8 cellular contexts compared by ENCODE assay signal in the genomic region with DNA sequence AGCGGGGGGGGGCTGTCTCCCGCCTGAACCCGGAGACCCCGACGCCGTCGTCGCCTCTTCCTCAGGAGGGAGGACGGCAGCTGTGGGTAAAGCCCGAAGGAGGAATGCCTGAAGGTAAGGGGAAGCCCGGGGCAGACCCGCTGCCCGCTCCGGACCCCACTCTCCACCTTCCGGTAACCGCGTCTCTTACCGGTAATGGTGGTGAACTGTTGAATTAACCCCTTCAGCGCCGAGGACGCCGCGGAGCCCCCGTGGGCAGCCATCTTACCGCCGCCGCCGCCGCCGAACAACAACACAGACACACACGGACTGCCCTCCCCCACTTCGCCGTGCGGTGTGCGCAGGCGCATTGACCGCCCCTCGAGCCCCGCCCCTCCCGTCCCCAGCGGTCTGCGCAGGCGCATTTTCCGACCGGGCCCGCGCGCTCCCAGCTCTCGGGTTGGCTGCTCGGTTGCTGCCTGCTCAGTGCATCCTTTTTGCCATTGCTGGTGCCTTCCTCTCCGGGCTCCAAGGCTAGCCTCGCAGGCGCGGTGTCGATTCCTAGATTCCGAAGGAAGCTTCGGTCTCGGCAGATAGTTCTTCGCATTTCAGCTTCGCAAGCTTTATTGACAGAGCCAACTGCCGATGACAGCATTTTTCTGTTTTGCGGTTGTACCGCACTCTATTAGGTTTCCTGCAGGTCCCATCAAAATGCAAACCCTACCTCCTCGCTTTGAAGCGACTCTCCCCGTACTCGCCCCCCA. TPM values are rescaled to one million over a fixed set of nuclear protein-coding genes. Genes with fewer than 3 reads are reported as not detected.
DNase-seq lines count a peak whose midpoint lies in the region; ATAC-seq and TF ChIP-seq lines count a peak whose summit lies in the region.

A gene with protein sequence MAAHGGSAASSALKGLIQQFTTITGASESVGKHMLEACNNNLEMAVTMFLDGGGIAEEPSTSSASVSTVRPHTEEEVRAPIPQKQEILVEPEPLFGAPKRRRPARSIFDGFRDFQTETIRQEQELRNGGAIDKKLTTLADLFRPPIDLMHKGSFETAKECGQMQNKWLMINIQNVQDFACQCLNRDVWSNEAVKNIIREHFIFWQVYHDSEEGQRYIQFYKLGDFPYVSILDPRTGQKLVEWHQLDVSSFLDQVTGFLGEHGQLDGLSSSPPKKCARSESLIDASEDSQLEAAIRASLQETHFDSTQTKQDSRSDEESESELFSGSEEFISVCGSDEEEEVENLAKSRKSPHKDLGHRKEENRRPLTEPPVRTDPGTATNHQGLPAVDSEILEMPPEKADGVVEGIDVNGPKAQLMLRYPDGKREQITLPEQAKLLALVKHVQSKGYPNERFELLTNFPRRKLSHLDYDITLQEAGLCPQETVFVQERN (minus strand): TSS at position 291 of the 743 bp plus-strand sequence. CDS start 28 bp downstream, at position 263.

- no peaks in the 10 kb centered on the region for H3K27me3 Mint-ChIP-seq in activated naive CD8-positive, alpha-beta T cell

- no peaks in the 10 kb centered on the region for H3K36me3 Mint-ChIP-seq in activated naive CD8-positive, alpha-beta T cell

- H3K4me3 Mint-ChIP-seq in activated naive CD8-positive, alpha-beta T cell, result peak within 1 kb of the TSS; percentile 82

- H3K27ac ChIP-seq in temporal lobe (ENCODE audit: low read depth, low read length), result peak within 1 kb of the TSS; percentile 83

- peak within 1 kb of the TSS; percentile 97 for H3K27ac Mint-ChIP-seq in activated naive CD8-positive, alpha-beta T cell

- DNase-seq in GM10248 (ENCODE audit: extremely low spot score) (peak; percentile 99), NCI-H1105 treated with DMSO at 0.1 percent for 48 hours (lab: John Stamatoyannopoulos, UW) (peak; percentile 98), SKM-1 treated with dmso at 0.1 percent for 144 hours (lab: John Stamatoyannopoulos, UW; ENCODE audit: unreplicated experiment) (peak; percentile 89), glomerular visceral epithelial cell (ENCODE audit: extremely low spot score) (peak; percentile 95), omental fat pad (ENCODE audit: low spot score) (peak; percentile 76)

- POLR2A ChIA-PET in GM10248 (lab: Yijun Ruan, JAX), result interaction anchor here (0.6 to 0.7 kb wide), 3 partner anchors 143 to 977 kb away, joined by 3 to 8 read pairs (median 4); no protein-coding TSS in a partner anchor

- peak; percentile 74 for ATAC-seq in HG02623 (IDR thresholded peaks at IDR 0.05; ENCODE audit: unreplicated experiment)
- ATAC-seq in omental fat pad (ENCODE audit: low FRiP score), result peak; percentile 99

- no peak for TF ChIP-seq CTCF in GM10248 (IDR thresholded peaks at IDR 0.05; ENCODE audit: control extremely low read depth, extremely low read depth, low read depth, missing control alignments)
- TF ChIP-seq CTCF in omental fat pad (IDR thresholded peaks at IDR 0.05), result no peak

- no peaks in the 10 kb centered on the region for H3K9me3 Mint-ChIP-seq in activated naive CD8-positive, alpha-beta T cell (ENCODE audit: low read depth)

- CTCF ChIA-PET in GM10248 (lab: Yijun Ruan, JAX), result interaction anchor here (1.1 to 1.5 kb wide), 2 partner anchors 54 to 97 kb away, joined by 3 to 4 read pairs; no protein-coding TSS in a partner anchor

- peaks cover 25% of the 10 kb centered on the region for H3K4me1 Mint-ChIP-seq in activated naive CD8-positive, alpha-beta T cell (ENCODE audit: low read depth)

RNA-seq across cellular contexts. Expression of the gene that starts here (rescaled TPM):
- total RNA-seq in omental fat pad (10 to 100 TPM; 11.2 to 22.7 (median 13.1) TPM), temporal lobe (54.1 TPM)

Comparison
In these comparisons a context has a peak if more than half of its experiments do, and no peak if none do; other contexts are left out.
1. Peak in every context shown above with its lines: DNase-seq, ATAC-seq and H3K27ac ChIP-seq.